23 cellular contexts compared by ENCODE assay signal in genomic region chr9:12764150-12764549, GRCh38. TPM values are rescaled to one million over a fixed set of nuclear protein-coding genes. Genes with fewer than 3 reads are reported as not detected.
"Had no signal": no experiment of that assay in that cellular context is flagged by ENCODE, and none has a peak within 500 bp of the region (broad histone marks: within the 10 kb centered on the region; RNA-seq: fewer than 3 reads in every experiment).

No MANE protein-coding gene starts in this region.

- H3K36me3 ChIP-seq: esophagus squamous epithelium, gastroesophageal sphincter, spleen, tibial artery had no signal

- ATAC-seq: effector memory CD8-positive, alpha-beta T cell; gastroesophageal sphincter; left cardiac atrium; left ventricle myocardium superior; psoas muscle; sciatic nerve; stimulated activated memory B cell treated with anti-CD40 and anti-IgM and Interleukin-4, amounts not matched to agents 10 μg/mL and 1 μg/mL and 100 μg/mL, for 72 hours had no signal

- DNase-seq: effector memory CD8-positive, alpha-beta T cell; esophagus squamous epithelium; foreskin fibroblast; immature natural killer cell; left cardiac atrium; left ventricle myocardium superior; mesenchymal stem cell; midbrain; naive B cell; occipital lobe; psoas muscle; spleen; stimulated activated CD4-positive, alpha-beta T cell treated with anti-CD3 and anti-CD28 coated beads, Interleukin-15, amount 100 ng/mL, for 24 hours; stimulated activated CD4-positive, alpha-beta T cell treated with anti-CD3 and anti-CD28 coated beads, Interleukin-1b, Interleukin-23, amount 100 ng/mL, for 48 hours; stimulated activated CD4-positive, alpha-beta T cell treated with anti-CD3 and anti-CD28 coated beads, Interleukin-4, amount 100 ng/mL, for 24 hours; tibial artery had no signal

- H3K4me3 ChIP-seq: esophagus squamous epithelium, gastroesophageal sphincter, lung, psoas muscle, spleen, tibial artery had no signal

- H2AFZ ChIP-seq: parathyroid adenoma had no signal

- H3K9ac ChIP-seq: parathyroid adenoma had no signal

- H3K4me1 ChIP-seq: esophagus squamous epithelium, gastroesophageal sphincter, parathyroid adenoma, psoas muscle, spleen had no signal

- H3K9me3 ChIP-seq: esophagus squamous epithelium, gastroesophageal sphincter, psoas muscle, spleen, tibial artery had no signal

- H3K27ac ChIP-seq: epithelial cell of prostate, esophagus squamous epithelium, gastroesophageal sphincter, parathyroid adenoma, psoas muscle, spleen, tibial artery had no signal

- H3K27me3 ChIP-seq: esophagus squamous epithelium, gastroesophageal sphincter, spleen, tibial artery had no signal

- FAIRE-seq: keratinocyte had no signal

RNA-seq across cellular contexts. Expression of gene LURAP1L, which starts 10.7 kb away (rescaled TPM):
- polyA plus RNA-seq: immature natural killer cell had no signal
